ENCODE assay signal across 2 cellular contexts in the genomic region with DNA sequence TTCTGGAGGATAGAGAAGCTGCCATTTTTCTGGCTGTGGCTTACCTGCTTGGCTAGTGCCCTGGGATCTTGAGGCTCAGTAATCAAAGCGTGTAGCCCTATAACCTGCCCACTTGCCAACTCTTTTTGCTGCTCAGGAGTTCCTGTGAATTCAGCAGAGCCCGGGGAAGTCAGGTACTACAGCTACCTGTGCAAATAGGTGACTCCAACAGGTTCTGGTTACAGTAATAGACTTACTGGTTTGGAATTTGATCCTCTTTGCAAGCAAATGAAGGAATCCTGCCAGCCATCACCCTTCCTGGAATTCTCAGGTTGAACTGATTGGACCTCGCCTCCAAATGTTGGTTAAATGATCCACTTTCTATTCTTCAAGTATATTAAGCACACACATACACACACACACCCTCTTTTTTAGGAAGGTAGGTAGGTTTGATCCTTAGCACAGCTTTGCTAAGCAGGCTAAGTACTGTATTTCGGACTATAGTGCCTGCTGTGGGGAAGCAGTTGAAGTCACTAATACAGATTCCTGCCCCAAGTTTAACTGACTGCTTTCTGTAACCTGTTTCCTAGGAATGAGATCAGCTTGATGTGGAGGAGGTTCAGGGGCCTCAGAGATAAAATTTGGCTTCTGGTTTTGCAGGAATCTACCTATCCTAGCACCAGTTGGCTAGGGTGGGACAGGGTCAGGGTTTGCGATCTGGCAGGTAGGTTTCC.
TF ChIP-seq lines count a peak whose summit lies in the region.

No MANE protein-coding gene starts in this region.

TF ChIP-seq in GM23338, 12 proteins besides CTCF, POLR2A, EP300 and RAD21 (continued from another document and continues in another):
- TF ChIP-seq, protein P1, sequence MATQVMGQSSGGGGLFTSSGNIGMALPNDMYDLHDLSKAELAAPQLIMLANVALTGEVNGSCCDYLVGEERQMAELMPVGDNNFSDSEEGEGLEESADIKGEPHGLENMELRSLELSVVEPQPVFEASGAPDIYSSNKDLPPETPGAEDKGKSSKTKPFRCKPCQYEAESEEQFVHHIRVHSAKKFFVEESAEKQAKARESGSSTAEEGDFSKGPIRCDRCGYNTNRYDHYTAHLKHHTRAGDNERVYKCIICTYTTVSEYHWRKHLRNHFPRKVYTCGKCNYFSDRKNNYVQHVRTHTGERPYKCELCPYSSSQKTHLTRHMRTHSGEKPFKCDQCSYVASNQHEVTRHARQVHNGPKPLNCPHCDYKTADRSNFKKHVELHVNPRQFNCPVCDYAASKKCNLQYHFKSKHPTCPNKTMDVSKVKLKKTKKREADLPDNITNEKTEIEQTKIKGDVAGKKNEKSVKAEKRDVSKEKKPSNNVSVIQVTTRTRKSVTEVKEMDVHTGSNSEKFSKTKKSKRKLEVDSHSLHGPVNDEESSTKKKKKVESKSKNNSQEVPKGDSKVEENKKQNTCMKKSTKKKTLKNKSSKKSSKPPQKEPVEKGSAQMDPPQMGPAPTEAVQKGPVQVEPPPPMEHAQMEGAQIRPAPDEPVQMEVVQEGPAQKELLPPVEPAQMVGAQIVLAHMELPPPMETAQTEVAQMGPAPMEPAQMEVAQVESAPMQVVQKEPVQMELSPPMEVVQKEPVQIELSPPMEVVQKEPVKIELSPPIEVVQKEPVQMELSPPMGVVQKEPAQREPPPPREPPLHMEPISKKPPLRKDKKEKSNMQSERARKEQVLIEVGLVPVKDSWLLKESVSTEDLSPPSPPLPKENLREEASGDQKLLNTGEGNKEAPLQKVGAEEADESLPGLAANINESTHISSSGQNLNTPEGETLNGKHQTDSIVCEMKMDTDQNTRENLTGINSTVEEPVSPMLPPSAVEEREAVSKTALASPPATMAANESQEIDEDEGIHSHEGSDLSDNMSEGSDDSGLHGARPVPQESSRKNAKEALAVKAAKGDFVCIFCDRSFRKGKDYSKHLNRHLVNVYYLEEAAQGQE (IDR thresholded peaks at IDR 0.05; ENCODE audit: unreplicated experiment), result no peak
- TF ChIP-seq ZNF462 (CRISPR knock-in tag; IDR thresholded peaks at IDR 0.05), result no peak
- no peak for TF ChIP-seq NANOG (IDR thresholded peaks at IDR 0.05; ENCODE audit: borderline replicate concordance)
- no peak for TF ChIP-seq ZNF114 (CRISPR knock-in tag; IDR thresholded peaks at IDR 0.05)
- no peak for TF ChIP-seq ZNF331 (CRISPR knock-in tag; IDR thresholded peaks at IDR 0.05; ENCODE audit: low read depth)
- TF ChIP-seq, protein P2, sequence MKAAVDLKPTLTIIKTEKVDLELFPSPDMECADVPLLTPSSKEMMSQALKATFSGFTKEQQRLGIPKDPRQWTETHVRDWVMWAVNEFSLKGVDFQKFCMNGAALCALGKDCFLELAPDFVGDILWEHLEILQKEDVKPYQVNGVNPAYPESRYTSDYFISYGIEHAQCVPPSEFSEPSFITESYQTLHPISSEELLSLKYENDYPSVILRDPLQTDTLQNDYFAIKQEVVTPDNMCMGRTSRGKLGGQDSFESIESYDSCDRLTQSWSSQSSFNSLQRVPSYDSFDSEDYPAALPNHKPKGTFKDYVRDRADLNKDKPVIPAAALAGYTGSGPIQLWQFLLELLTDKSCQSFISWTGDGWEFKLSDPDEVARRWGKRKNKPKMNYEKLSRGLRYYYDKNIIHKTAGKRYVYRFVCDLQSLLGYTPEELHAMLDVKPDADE (IDR thresholded peaks at IDR 0.05), result no peak
- TF ChIP-seq POLR2AphosphoS5 (IDR thresholded peaks at IDR 0.05; ENCODE audit: low read depth), result no peak
- TF ChIP-seq EZH2 (IDR thresholded peaks at IDR 0.05; ENCODE audit: low read depth, unreplicated experiment), result no peak

TF ChIP-seq in WTC11, 78 proteins besides CTCF, POLR2A, EP300 and RAD21 (continued from another document):
- TF ChIP-seq, protein P3, sequence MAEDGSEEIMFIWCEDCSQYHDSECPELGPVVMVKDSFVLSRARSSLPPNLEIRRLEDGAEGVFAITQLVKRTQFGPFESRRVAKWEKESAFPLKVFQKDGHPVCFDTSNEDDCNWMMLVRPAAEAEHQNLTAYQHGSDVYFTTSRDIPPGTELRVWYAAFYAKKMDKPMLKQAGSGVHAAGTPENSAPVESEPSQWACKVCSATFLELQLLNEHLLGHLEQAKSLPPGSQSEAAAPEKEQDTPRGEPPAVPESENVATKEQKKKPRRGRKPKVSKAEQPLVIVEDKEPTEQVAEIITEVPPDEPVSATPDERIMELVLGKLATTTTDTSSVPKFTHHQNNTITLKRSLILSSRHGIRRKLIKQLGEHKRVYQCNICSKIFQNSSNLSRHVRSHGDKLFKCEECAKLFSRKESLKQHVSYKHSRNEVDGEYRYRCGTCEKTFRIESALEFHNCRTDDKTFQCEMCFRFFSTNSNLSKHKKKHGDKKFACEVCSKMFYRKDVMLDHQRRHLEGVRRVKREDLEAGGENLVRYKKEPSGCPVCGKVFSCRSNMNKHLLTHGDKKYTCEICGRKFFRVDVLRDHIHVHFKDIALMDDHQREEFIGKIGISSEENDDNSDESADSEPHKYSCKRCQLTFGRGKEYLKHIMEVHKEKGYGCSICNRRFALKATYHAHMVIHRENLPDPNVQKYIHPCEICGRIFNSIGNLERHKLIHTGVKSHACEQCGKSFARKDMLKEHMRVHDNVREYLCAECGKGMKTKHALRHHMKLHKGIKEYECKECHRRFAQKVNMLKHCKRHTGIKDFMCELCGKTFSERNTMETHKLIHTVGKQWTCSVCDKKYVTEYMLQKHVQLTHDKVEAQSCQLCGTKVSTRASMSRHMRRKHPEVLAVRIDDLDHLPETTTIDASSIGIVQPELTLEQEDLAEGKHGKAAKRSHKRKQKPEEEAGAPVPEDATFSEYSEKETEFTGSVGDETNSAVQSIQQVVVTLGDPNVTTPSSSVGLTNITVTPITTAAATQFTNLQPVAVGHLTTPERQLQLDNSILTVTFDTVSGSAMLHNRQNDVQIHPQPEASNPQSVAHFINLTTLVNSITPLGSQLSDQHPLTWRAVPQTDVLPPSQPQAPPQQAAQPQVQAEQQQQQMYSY (CRISPR knock-in tag; IDR thresholded peaks at IDR 0.05), result no peak
- TF ChIP-seq E2F1 (CRISPR knock-in tag; IDR thresholded peaks at IDR 0.05) (no peak), SMAD3 (CRISPR knock-in tag; IDR thresholded peaks at IDR 0.05; ENCODE audit: borderline replicate concordance) (no peak), PRRX2 (CRISPR knock-in tag; IDR thresholded peaks at IDR 0.05) (no peak), ATF1 (CRISPR knock-in tag; IDR thresholded peaks at IDR 0.05) (no peak), TCF7 (CRISPR knock-in tag; IDR thresholded peaks at IDR 0.05; ENCODE audit: low read depth) (no peak), IRF1 (CRISPR knock-in tag; IDR thresholded peaks at IDR 0.05) (no peak), ZNF671 (CRISPR knock-in tag; IDR thresholded peaks at IDR 0.05) (no peak), ZBTB21 (CRISPR knock-in tag; IDR thresholded peaks at IDR 0.05; ENCODE audit: borderline replicate concordance) (no peak), ATF6 (CRISPR knock-in tag; IDR thresholded peaks at IDR 0.05) (no peak)
